Comparison of ENCODE assay signal across 29 cellular contexts in genomic region chr15:74027688-74028087, GRCh38. TPM values are rescaled to one million over a fixed set of nuclear protein-coding genes. Genes with fewer than 3 reads are reported as not detected.
A peak's percentile ranks its signal among the peaks of the same experiment; 100 is the strongest.
DNase-seq lines count a peak whose midpoint lies in the region; ATAC-seq and TF ChIP-seq lines count a peak whose summit lies in the region.
"Had no signal": no experiment of that assay in that cellular context is flagged by ENCODE, and none has a peak within 500 bp of the region (broad histone marks: within the 10 kb centered on the region; RNA-seq: fewer than 3 reads in every experiment).

No MANE protein-coding gene starts in this region.

- peaks cover 66% of the 10 kb centered on the region for H3K36me3 Mint-ChIP-seq in CD8-positive, alpha-beta T cell
- H3K36me3 Mint-ChIP-seq in GM23338 (ENCODE audit: low read depth), result peaks cover 17% of the 10 kb centered on the region

- no peak overlapping the region for H3K4me2 ChIP-seq in GM23338

- H3K4me3 ChIP-seq in CD8-positive, alpha-beta T cell (ENCODE audit: low read depth, low read length), result no peak overlapping the region
- H3K4me3 ChIP-seq in GM23338, result no peak overlapping the region
- H3K4me3 ChIP-seq: GM23248, K562, MG63, pancreas, SJSA1, testis had no signal

- intact Hi-C loops in CD8-positive, alpha-beta T cell (cut with DNase I, micrococcal nuclease), result no loop called here
- intact Hi-C loops in posterior vena cava (cut with DNase I), result loop anchor here in 1 of 2 donors (1.0 kb wide), 1 partner anchor 37 kb away; no protein-coding TSS in a partner anchor

- H3K27me3 Mint-ChIP-seq in CD8-positive, alpha-beta T cell (ENCODE audit: low read depth), result no peaks in the 10 kb centered on the region
- H3K27me3 Mint-ChIP-seq in GM23338 (ENCODE audit: insufficient read depth, low read depth, poor library complexity), result peaks cover 6% of the 10 kb centered on the region
- H3K27me3 Mint-ChIP-seq: activated CD4-positive, alpha-beta memory T cell treated with anti-CD3 and anti-CD28 coated beads, Interleukin-2, amount 10 ng/mL, durations not matched to agents 7 days and 5 days; T-cell had no signal

- peaks cover 33% of the 10 kb centered on the region for H3K36me3 ChIP-seq in CD8-positive, alpha-beta T cell (ENCODE audit: insufficient read depth, low read length)
- H3K36me3 ChIP-seq in GM23338 (ENCODE audit: insufficient read depth), result no peaks in the 10 kb centered on the region; the same call in 1 of the 2 replicates

- H3K4me3 Mint-ChIP-seq in CD8-positive, alpha-beta T cell, result no peak overlapping the region
- no peak overlapping the region for H3K4me3 Mint-ChIP-seq in GM23338
- H3K4me3 Mint-ChIP-seq: activated CD4-positive, alpha-beta memory T cell treated with anti-CD3 and anti-CD28 coated beads, Interleukin-2, amount 10 ng/mL, durations not matched to agents 7 days and 5 days; T-cell had no signal

- H3K4me1 ChIP-seq in CD8-positive, alpha-beta T cell (ENCODE audit: insufficient read depth, low read length), result no peaks in the 10 kb centered on the region
- no peaks in the 10 kb centered on the region for H3K4me1 ChIP-seq in GM23338 (ENCODE audit: insufficient read depth)
- H3K4me1 ChIP-seq: pancreas, SJSA1 had no signal

- no peaks in the 10 kb centered on the region for H3K4me1 Mint-ChIP-seq in CD8-positive, alpha-beta T cell (ENCODE audit: low read depth)
- H3K4me1 Mint-ChIP-seq in GM23338, result no peaks in the 10 kb centered on the region
- H3K4me1 Mint-ChIP-seq: activated CD4-positive, alpha-beta memory T cell treated with anti-CD3 and anti-CD28 coated beads, Interleukin-2, amount 10 ng/mL, durations not matched to agents 7 days and 5 days; T-cell had no signal

- no peaks in the 10 kb centered on the region; the same call in 1 of the 2 replicates for H4K20me1 ChIP-seq in GM23338 (replicated peaks; ENCODE audit: insufficient read depth)

- H3K9me2 ChIP-seq in GM23338 (ENCODE audit: insufficient read depth), result no peaks in the 10 kb centered on the region

- H3F3A ChIP-seq in GM23338 (replicated peaks; ENCODE audit: low read depth), result no peaks in the 10 kb centered on the region

- ATAC-seq in CD8-positive, alpha-beta T cell, result no peak
- no peak for ATAC-seq in GM23338
- ATAC-seq in GM21825 (IDR thresholded peaks at IDR 0.05; ENCODE audit: unreplicated experiment), result no peak
- no peak for ATAC-seq in GM21447 (IDR thresholded peaks at IDR 0.05; ENCODE audit: unreplicated experiment)
- ATAC-seq: K562, pancreas, right cardiac atrium, T-cell had no signal

- no peak overlapping the region for H3K27ac ChIP-seq in CD8-positive, alpha-beta T cell (ENCODE audit: low read depth, low read length)
- no peak overlapping the region for H3K27ac ChIP-seq in GM23338 (ENCODE audit: low read depth)
- H3K27ac ChIP-seq: GM23248, pancreas, SJSA1, testis had no signal

- no peaks in the 10 kb centered on the region for H3K27me3 ChIP-seq in CD8-positive, alpha-beta T cell (ENCODE audit: insufficient read depth, low read length)
- H3K27me3 ChIP-seq in GM23338 (ENCODE audit: insufficient read depth), result no peaks in the 10 kb centered on the region
- H3K27me3 ChIP-seq: MG63, pancreas, SJSA1, testis had no signal

- POLR2A ChIA-PET in CD8-positive, alpha-beta T cell (lab: Charles Lee), result no interaction called here

- DNase-seq in CD8-positive, alpha-beta T cell, result no peak
- DNase-seq in GM23338 (ENCODE audit: low spot score), result no peak
- peak; percentile 28 for DNase-seq in NCI-H510A treated with DMSO at 0.1 percent for 48 hours (lab: John Stamatoyannopoulos, UW)
- peak; percentile 28 for DNase-seq in posterior vena cava (ENCODE audit: low spot score)
- DNase-seq in NCI-H1694 (lab: John Stamatoyannopoulos, UW), result no peak
- DNase-seq: activated CD4-positive, alpha-beta memory T cell treated with anti-CD3 and anti-CD28 coated beads, Interleukin-2, amount 10 ng/mL, durations not matched to agents 7 days and 5 days; activated CD4-positive, CD25-positive, alpha-beta regulatory T cell treated with anti-CD3 and anti-CD28 coated beads, Interleukin-2, amount 50 U/mL, for 72 hours; activated naive CD4-positive, alpha-beta T cell treated with anti-CD3 and anti-CD28 coated beads, Interleukin-2, amount 50 U/mL, for 16 hours; activated T-cell treated with anti-CD3 and anti-CD28 coated beads for 4 hours; cortex of kidney; GM23248; MG63; NCI-H1930; NCI-H524 treated with DMSO at 0.1 percent for 48 hours; pancreas; right cardiac atrium; stimulated activated CD4-positive, alpha-beta T cell treated with anti-CD3 and anti-CD28 coated beads, Interleukin-12 subunit alpha, Interleukin-12 subunit beta, amount 100 ng/mL, for 4 hours; stimulated activated CD4-positive, alpha-beta T cell treated with anti-CD3 and anti-CD28 coated beads, Interleukin-4, amount 100 ng/mL, for 24 hours; stimulated activated naive CD4-positive, alpha-beta T cell; T-cell; testis had no signal

- no peaks in the 10 kb centered on the region for H3K9me3 ChIP-seq in CD8-positive, alpha-beta T cell (ENCODE audit: low read length)
- H3K9me3 ChIP-seq: MG63, pancreas, SJSA1, testis had no signal

- no peak for TF ChIP-seq CTCF in CD8-positive, alpha-beta T cell (IDR thresholded peaks at IDR 0.05)
- no peak for TF ChIP-seq CTCF in GM23338 (conservative IDR thresholded peaks at IDR 0.05; ENCODE audit: low read depth in 2 of 2)

- CTCF ChIA-PET in CD8-positive, alpha-beta T cell (lab: Charles Lee), result interaction anchor here (0.9 kb wide), 1 partner anchor 20 kb away, joined by 3 read pairs; no protein-coding TSS in a partner anchor

- H3K9me3 Mint-ChIP-seq in CD8-positive, alpha-beta T cell, result no peaks in the 10 kb centered on the region
- no peaks in the 10 kb centered on the region for H3K9me3 Mint-ChIP-seq in GM23338
- H3K9me3 Mint-ChIP-seq: activated CD4-positive, alpha-beta memory T cell treated with anti-CD3 and anti-CD28 coated beads, Interleukin-2, amount 10 ng/mL, durations not matched to agents 7 days and 5 days; T-cell had no signal

- H3K27ac Mint-ChIP-seq in CD8-positive, alpha-beta T cell, result peak overlapping the region; percentile 66
- H3K27ac Mint-ChIP-seq in GM23338, result peak overlapping the region; percentile 72; the same call in 1 of the 2 replicates
- H3K27ac Mint-ChIP-seq: activated CD4-positive, alpha-beta memory T cell treated with anti-CD3 and anti-CD28 coated beads, Interleukin-2, amount 10 ng/mL, durations not matched to agents 7 days and 5 days; T-cell had no signal

- no peaks in the 10 kb centered on the region for H3K79me2 ChIP-seq in GM23338 (replicated peaks; ENCODE audit: insufficient read depth)

- H2AFZ ChIP-seq in GM23338, result no peak overlapping the region
- H2AFZ ChIP-seq: GM23248 had no signal

TF ChIP-seq in GM23338, 12 proteins besides CTCF, POLR2A, EP300 and RAD21 (continues in another document):
- no peak for TF ChIP-seq NANOG (IDR thresholded peaks at IDR 0.05; ENCODE audit: borderline replicate concordance)
- TF ChIP-seq ZNF114 (CRISPR knock-in tag; IDR thresholded peaks at IDR 0.05), result no peak
- TF ChIP-seq EZH2phosphoT487 (IDR thresholded peaks at IDR 0.05; ENCODE audit: unreplicated experiment), result no peak
- no peak for TF ChIP-seq CREB1 (CRISPR knock-in tag; IDR thresholded peaks at IDR 0.05; ENCODE audit: low read depth)

RNA-seq across cellular contexts. Expression of gene PML, which starts 33.2 kb away (rescaled TPM):
- 10 to 100 TPM; 29.2 to 29.6 TPM for total RNA-seq in CD8-positive, alpha-beta T cell
- 73.1 and 85.3 TPM in 2 replicates for total RNA-seq in GM23338 (2014; rRNA removed; shearing (Covaris generic))
- polyA plus RNA-seq in GM23338 (2016; fragmentation: Nextera tagmentation; extraction: Ambion mirVana), result 18.9 and 19.0 TPM in 2 replicates
- 10 to 100 TPM; 49.2 to 50.7 TPM for total RNA-seq in posterior vena cava

RNA-seq across cellular contexts. Expression of gene STOML1, which starts 35.6 kb away (rescaled TPM):
- total RNA-seq in CD8-positive, alpha-beta T cell, result 1 to 10 TPM; 2.5 to 4.8 TPM
- 2.4 and 2.7 TPM in 2 replicates for total RNA-seq in GM23338 (2014; rRNA removed; shearing (Covaris generic))
- polyA plus RNA-seq in GM23338 (2016; fragmentation: Nextera tagmentation; extraction: Ambion mirVana), result 1.5 and 2.3 TPM in 2 replicates
- 10 to 100 TPM; 17.3 to 20.1 TPM for total RNA-seq in posterior vena cava

RNA-seq across cellular contexts. Expression of gene GOLGA6A, which starts 54.7 kb away (rescaled TPM):
- not detected for total RNA-seq in CD8-positive, alpha-beta T cell
- 2.1 and 7.5 TPM in 2 replicates for total RNA-seq in GM23338 (2014; rRNA removed; shearing (Covaris generic))
- polyA plus RNA-seq in GM23338 (2016; fragmentation: Nextera tagmentation; extraction: Ambion mirVana), result 0.18 and 0.57 TPM in 2 replicates
- under 1 TPM in 1 of 2 donors, not detected in 1; 0.24 TPM for total RNA-seq in posterior vena cava
- total RNA-seq: activated CD4-positive, alpha-beta memory T cell treated with anti-CD3 and anti-CD28 coated beads, Interleukin-2, amount 10 ng/mL, durations not matched to agents 7 days and 5 days; bronchial epithelial cell; GM23248; HT-29; K562; mononuclear cell; pancreas; right cardiac atrium; RPMI7951; SJSA1 had no signal
- polyA plus RNA-seq: GM23248, K562, pancreas, right cardiac atrium had no signal

Comparison
In these comparisons a context has a peak if more than half of its experiments do, and no peak if none do; other contexts are left out.
1. DNase-seq: peak in NCI-H510A treated with DMSO at 0.1 percent for 48 hours (single experiment) and posterior vena cava (single experiment); none in CD8-positive, alpha-beta T cell (0 of 7), GM23338 (single experiment) and NCI-H1694 (single experiment).